ENCODE assay signal across 9 cellular contexts in the genomic region with DNA sequence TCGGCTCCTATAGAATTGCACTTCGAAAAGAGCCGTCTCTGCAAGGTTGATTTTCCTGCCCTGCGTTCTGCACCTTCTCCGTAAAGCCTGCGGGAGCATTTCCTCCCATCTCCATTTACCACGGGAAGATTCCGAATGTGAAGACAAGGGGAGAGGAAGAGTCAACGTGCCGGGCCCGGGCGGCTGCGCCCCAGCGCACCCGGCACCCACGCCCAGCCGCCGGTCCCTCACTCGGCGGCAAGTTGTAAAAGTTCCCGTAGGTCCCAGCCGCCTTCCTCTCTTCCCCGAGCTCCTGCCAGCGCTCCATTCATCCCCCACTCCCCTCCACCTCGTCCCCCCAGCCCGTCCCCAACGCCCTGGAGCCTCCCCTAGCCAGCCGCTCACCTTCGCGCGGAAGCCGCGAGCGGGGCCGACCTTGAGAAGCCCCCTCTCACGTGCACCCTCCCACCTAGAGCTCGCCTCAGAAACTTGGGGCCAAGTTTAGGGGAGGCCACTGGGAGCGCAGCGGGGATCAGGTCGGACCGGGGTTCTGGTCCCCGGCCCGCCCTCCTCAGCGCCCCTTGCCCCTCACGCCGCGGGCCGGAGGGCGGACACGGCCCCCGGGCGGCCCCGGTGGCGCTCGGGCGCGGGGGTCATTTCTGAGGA. TPM values are rescaled to one million over a fixed set of nuclear protein-coding genes. Genes with fewer than 3 reads are reported as not detected.
DNase-seq lines count a peak whose midpoint lies in the region; ATAC-seq, FAIRE-seq and TF ChIP-seq lines count a peak whose summit lies in the region.
"Had no signal": no experiment of that assay in that cellular context is flagged by ENCODE, and none has a peak within 500 bp of the region (broad histone marks: within the 10 kb centered on the region; RNA-seq: fewer than 3 reads in every experiment).

No MANE protein-coding gene starts in this region.

- no peaks in the 10 kb centered on the region for H3K36me3 Mint-ChIP-seq in mesothelial cell of epicardium
- no peaks in the 10 kb centered on the region for H3K36me3 Mint-ChIP-seq in activated T-helper 1 cell treated with anti-CD3 and anti-CD28 coated beads, Interleukin-12 subunit alpha, Interleukin-12 subunit beta, Interleukin-2, Interleukin-4 antibody, amounts not matched to agents 30 ng/mL and 10 ng/mL and 1 ng/mL, durations not matched to agents 14 hours and 24 hours and 36 hours (ENCODE audit: low read depth)

- no peak for TF ChIP-seq EP300 in H1 (IDR thresholded peaks at IDR 0.05; ENCODE audit: borderline replicate concordance in 1 of 2, low read depth in 2 of 2, low read length in 2 of 2)

- peak overlapping the region; percentile 93 for H3K4me3 Mint-ChIP-seq in mesothelial cell of epicardium
- no peak overlapping the region for H3K4me3 Mint-ChIP-seq in activated T-helper 1 cell treated with anti-CD3 and anti-CD28 coated beads, Interleukin-12 subunit alpha, Interleukin-12 subunit beta, Interleukin-2, Interleukin-4 antibody, amounts not matched to agents 30 ng/mL and 10 ng/mL and 1 ng/mL, durations not matched to agents 14 hours and 24 hours and 36 hours

- H3K4me1 Mint-ChIP-seq in mesothelial cell of epicardium, result peaks cover 55% of the 10 kb centered on the region
- H3K4me1 Mint-ChIP-seq in activated T-helper 1 cell treated with anti-CD3 and anti-CD28 coated beads, Interleukin-12 subunit alpha, Interleukin-12 subunit beta, Interleukin-2, Interleukin-4 antibody, amounts not matched to agents 30 ng/mL and 10 ng/mL and 1 ng/mL, durations not matched to agents 14 hours and 24 hours and 36 hours (ENCODE audit: low read depth), result no peaks in the 10 kb centered on the region

- H2BK15ac ChIP-seq in H1 (ENCODE audit: low read length), result no peak overlapping the region

- peaks cover 0 to 49% of the 10 kb centered on the region in 2 experiments; a peak in 3 of 4 replicates for H3K79me2 ChIP-seq in H1 (ENCODE audit: control insufficient read depth in 1 of 2, insufficient read depth in 2 of 2, low read length in 2 of 2)

- H2BK20ac ChIP-seq in H1 (ENCODE audit: low read length), result no peak overlapping the region

- no peaks in the 10 kb centered on the region for H3K27me3 Mint-ChIP-seq in mesothelial cell of epicardium (ENCODE audit: low read depth)
- H3K27me3 Mint-ChIP-seq in activated T-helper 1 cell treated with anti-CD3 and anti-CD28 coated beads, Interleukin-12 subunit alpha, Interleukin-12 subunit beta, Interleukin-2, Interleukin-4 antibody, amounts not matched to agents 30 ng/mL and 10 ng/mL and 1 ng/mL, durations not matched to agents 14 hours and 24 hours and 36 hours (ENCODE audit: insufficient read depth), result peaks cover 38% of the 10 kb centered on the region

- no peak for TF ChIP-seq RAD21 in H1 (IDR thresholded peaks at IDR 0.05 in 1 of 2, conservative IDR thresholded peaks at IDR 0.05 in 1 of 2; ENCODE audit: low read depth in 2 of 2, low read length in 2 of 2)

- no peak for FAIRE-seq in H1 (lab: Jason Lieb, UNC)

- H3K9me3 Mint-ChIP-seq in mesothelial cell of epicardium, result no peaks in the 10 kb centered on the region
- H3K9me3 Mint-ChIP-seq in activated T-helper 1 cell treated with anti-CD3 and anti-CD28 coated beads, Interleukin-12 subunit alpha, Interleukin-12 subunit beta, Interleukin-2, Interleukin-4 antibody, amounts not matched to agents 30 ng/mL and 10 ng/mL and 1 ng/mL, durations not matched to agents 14 hours and 24 hours and 36 hours, result no peaks in the 10 kb centered on the region

- no peak overlapping the region for H2AK5ac ChIP-seq in H1 (ENCODE audit: low read depth, low read length)

- H3K79me1 ChIP-seq in H1 (ENCODE audit: low read depth, low read length), result no peaks in the 10 kb centered on the region

- 1% methylated on average over 32 of the region's 57 CpGs; no CpG with 5 or more reads in 1 of the 2 experiments for WGBS in H1 (ENCODE audit: extremely low coverage in 1 of 2, insufficient coverage in 1 of 2, insufficient read length in 1 of 2, insufficient replicate concordance in 2 of 2, low coverage in 1 of 2, low lambda C conversion rate in 2 of 2, missing lambda C conversion rate in 1 of 2), 2 experiments

- ATAC-seq in Right ventricle myocardium inferior, result peak; percentile 17

- no peak overlapping the region for H2BK120ac ChIP-seq in H1 (replicated peaks; ENCODE audit: low read depth, low read length)

- 0 out of 2 replicates have a peak overlapping the region, but pooled peaks have one; percentile 0 for H2AFZ ChIP-seq in H1 (ENCODE audit: low read length)

- no peak overlapping the region for H3K14ac ChIP-seq in H1 (ENCODE audit: insufficient read length)

- no peak overlapping the region for H4K5ac ChIP-seq in H1 (ENCODE audit: insufficient read length, low read depth, low read length)

- H3K4me2 ChIP-seq in H1 (ENCODE audit: insufficient read depth in 1 of 2, low read depth in 2 of 2, low read length in 2 of 2), result peak overlapping the region; percentile 86 to 99

- H3K23ac ChIP-seq in H1 (ENCODE audit: insufficient read length), result no peak overlapping the region

- no peak overlapping the region for H4K91ac ChIP-seq in H1 (replicated peaks; ENCODE audit: insufficient read length, low read length)

- peaks cover 6% of the 10 kb centered on the region; the same call in 1 of the 2 replicates for H3K23me2 ChIP-seq in H1 (ENCODE audit: low read depth, low read length)

- no peaks in the 10 kb centered on the region for H3K27me3 ChIP-seq in H1 (replicated peaks in 1 of 4; ENCODE audit: control insufficient read depth in 3 of 4, extremely low read depth in 1 of 4, insufficient read depth in 3 of 4, low read length in 3 of 4)

- peak overlapping the region in 3 of 4 experiments; percentile 20 to 52 (median 35); a peak in 4 of 7 replicates for H3K9ac ChIP-seq in H1 (replicated peaks in 1 of 4; ENCODE audit: extremely low read depth in 1 of 4, low read depth in 3 of 4, low read length in 3 of 4)

- intact Hi-C loops in Right ventricle myocardium inferior (cut with DNase I), result loop anchor here (5.0 kb wide), 1 partner anchor 143 kb away; no protein-coding TSS in a partner anchor
- intact Hi-C loops in cardiac septum (cut with DNase I), result loop anchor here (5.0 kb wide), 1 partner anchor 143 kb away; no protein-coding TSS in a partner anchor
- intact Hi-C loops in activated T-helper 1 cell treated with anti-CD3 and anti-CD28 coated beads, Interleukin-12 subunit alpha, Interleukin-12 subunit beta, Interleukin-2, Interleukin-4 antibody, amounts not matched to agents 30 ng/mL and 10 ng/mL and 1 ng/mL, durations not matched to agents 14 hours and 24 hours and 36 hours (cut with micrococcal nuclease), result no loop called here

- DNase-seq in Right ventricle myocardium inferior (ENCODE audit: missing footprints), result no peak
- no peak for DNase-seq in cardiac septum (ENCODE audit: low spot score)
- peak in 1 of 2 experiments; percentile 56 for DNase-seq in H1 (ENCODE audit: low read depth in 1 of 2, low spot score in 2 of 2)
- DNase-seq in mesothelial cell of epicardium (ENCODE audit: low spot score in 2 of 2, unreplicated experiment in 2 of 2), result peak; percentile 25 to 51
- no peak for DNase-seq in SHP77 (lab: John Stamatoyannopoulos, UW)
- no peak for DNase-seq in stimulated activated naive CD4-positive, alpha-beta T cell (lab: John Stamatoyannopoulos, UW)
- DNase-seq in SIG-M5 treated with dmso at 0.1 percent for 504 hours (lab: John Stamatoyannopoulos, UW; ENCODE audit: unreplicated experiment), result no peak
- no peak for DNase-seq in activated T-helper 1 cell treated with anti-CD3 and anti-CD28 coated beads, Interleukin-12 subunit alpha, Interleukin-12 subunit beta, Interleukin-2, Interleukin-4 antibody, amounts not matched to agents 30 ng/mL and 10 ng/mL and 1 ng/mL, durations not matched to agents 14 hours and 24 hours and 36 hours (ENCODE audit: low spot score)

- no peak overlapping the region for H3K27ac ChIP-seq in H1 (ENCODE audit: low read depth, low read length)
- H3K27ac ChIP-seq: neutrophil had no signal

- H3K4me3 ChIP-seq in H1 (ENCODE audit: extremely low read depth in 1 of 4, insufficient read depth in 2 of 4, low read depth in 3 of 4, low read length in 4 of 4), result peak overlapping the region; percentile 79 to 99 (median 90)

- H3K4me1 ChIP-seq in H1 (replicated peaks in 1 of 4; ENCODE audit: control insufficient read depth in 3 of 4, insufficient read depth in 4 of 4, low read length in 3 of 4), result peaks cover 2 to 17% (median 7%) of the 10 kb centered on the region in 4 experiments; a peak in 5 of 7 replicates

- no peak for TF ChIP-seq POLR2A in H1 (IDR thresholded peaks at IDR 0.05; ENCODE audit: control extremely low read depth in 1 of 2, low read depth in 2 of 2, low read length in 2 of 2)

- H3K9me3 ChIP-seq in H1 (ENCODE audit: insufficient read depth in 2 of 2, low read depth in 1 of 2, low read length in 1 of 2), result no peaks in the 10 kb centered on the region
- H3K9me3 ChIP-seq: neutrophil had no signal

- TF ChIP-seq CTCF in H1 (IDR thresholded peaks at IDR 0.05; ENCODE audit: control extremely low read depth in 1 of 3, insufficient read depth in 1 of 3, low read depth in 1 of 3, low read length in 3 of 3) (no peak), mesothelial cell of epicardium (IDR thresholded peaks at IDR 0.05; ENCODE audit: unreplicated experiment) (no peak)

- H3K4ac ChIP-seq in H1 (replicated peaks; ENCODE audit: insufficient read length, low read depth, low read length), result no peak overlapping the region

- CTCF ChIA-PET in H1 (lab: Charles Lee; ENCODE audit: partially characterized antibody), result no interaction called here

- H2BK5ac ChIP-seq in H1 (ENCODE audit: low read depth, low read length), result no peak overlapping the region

- H2BK12ac ChIP-seq in H1 (ENCODE audit: low read depth, low read length), result no peak overlapping the region

- POLR2A ChIA-PET in H1 (lab: Charles Lee; ENCODE audit: partially characterized antibody), result interaction anchor here (0.8 to 1.1 kb wide), 3 partner anchors 27 to 162 kb away, joined by 3 to 4 read pairs (median 3); no protein-coding TSS in a partner anchor

- no peaks in the 10 kb centered on the region for H4K20me1 ChIP-seq in H1 (replicated peaks in 1 of 2; ENCODE audit: control insufficient read depth in 1 of 2, insufficient read depth in 2 of 2, low read length in 2 of 2)

- H3K56ac ChIP-seq in H1 (replicated peaks; ENCODE audit: insufficient read length, low read depth, low read length), result no peak overlapping the region

- peak overlapping the region; percentile 91; the same call in 1 of the 2 replicates for H3K18ac ChIP-seq in H1 (ENCODE audit: extremely low read depth, low read length)

- H4K8ac ChIP-seq in H1 (ENCODE audit: extremely low read depth, insufficient read depth, low read length), result no peak overlapping the region; the same call in 1 of the 2 replicates

- H3K27ac Mint-ChIP-seq in mesothelial cell of epicardium, result peak overlapping the region; percentile 88
- H3K27ac Mint-ChIP-seq in activated T-helper 1 cell treated with anti-CD3 and anti-CD28 coated beads, Interleukin-12 subunit alpha, Interleukin-12 subunit beta, Interleukin-2, Interleukin-4 antibody, amounts not matched to agents 30 ng/mL and 10 ng/mL and 1 ng/mL, durations not matched to agents 14 hours and 24 hours and 36 hours, result no peak overlapping the region

- no peaks in the 10 kb centered on the region for H3K36me3 ChIP-seq in H1 (ENCODE audit: control insufficient read depth in 2 of 4, insufficient read depth in 4 of 4, low read length in 3 of 4)
- H3K36me3 ChIP-seq: neutrophil had no signal

RNA-seq across cellular contexts. Expression of gene BNC2, which starts 0.4 kb away (rescaled TPM):
- total RNA-seq in Right ventricle myocardium inferior, result 4.3 TPM
- 6.6 TPM for total RNA-seq in cardiac septum
- 26.8 and 28.1 TPM in 2 replicates for total RNA-seq in H1 (2021; fragmentation: NEBNext Ultra II Directional; extraction: Animal tissue kit (Norgen Biotek cat#: 25700))
- 11.3 and 16.0 TPM in 2 replicates for polyA plus RNA-seq in H1 (2011; rRNA removed)
- 15.0 TPM for polyA plus RNA-seq in H1 (2011; cell fraction: cytosol; rRNA removed)
- polyA plus RNA-seq in H1 (2011; cell fraction: nucleus; rRNA removed), result 24.5 TPM
- 13.5 to 21.7 TPM (median 16.4 TPM) in 4 replicates for polyA plus RNA-seq in H1 (2012, experiment 1 of 2)
- 0.97 TPM for polyA plus RNA-seq in H1 (2012, experiment 2 of 2)
- 3.9 TPM for polyA plus RNA-seq in H1 (2013, experiment 1 of 2)
- 3.4 TPM for polyA plus RNA-seq in H1 (2013, experiment 2 of 2)
- polyA minus RNA-seq in H1 (2011; rRNA and poly(A)+ RNA removed), result 100 and 146 TPM in 2 replicates
- 19.4 TPM for polyA minus RNA-seq in H1 (2011; cell fraction: cytosol; rRNA and poly(A)+ RNA removed)
- polyA minus RNA-seq in H1 (2011; cell fraction: nucleus; rRNA and poly(A)+ RNA removed), result 85.0 TPM
- 45.1 to 52.1 TPM (median 46.4 TPM) in 3 replicates for total RNA-seq in mesothelial cell of epicardium
- not detected in 2 replicates for total RNA-seq in activated T-helper 1 cell treated with anti-CD3 and anti-CD28 coated beads, Interleukin-12 subunit alpha, Interleukin-12 subunit beta, Interleukin-2, Interleukin-4 antibody, amounts not matched to agents 30 ng/mL and 10 ng/mL and 1 ng/mL, durations not matched to agents 14 hours and 24 hours and 36 hours

Comparison
In these comparisons a context has a peak if more than half of its experiments do, and no peak if none do; other contexts are left out.
1. DNase-seq: peak in mesothelial cell of epicardium (2 of 2); none in Right ventricle myocardium inferior (single experiment), cardiac septum (single experiment), SHP77 (0 of 2), stimulated activated naive CD4-positive, alpha-beta T cell (0 of 6), SIG-M5 treated with dmso at 0.1 percent for 504 hours (single experiment) and activated T-helper 1 cell treated with anti-CD3 and anti-CD28 coated beads, Interleukin-12 subunit alpha, Interleukin-12 subunit beta, Interleukin-2, Interleukin-4 antibody, amounts not matched to agents 30 ng/mL and 10 ng/mL and 1 ng/mL, durations not matched to agents 14 hours and 24 hours and 36 hours (single experiment).